Comparison of ENCODE assay signal across 9 cellular contexts in genomic region chr2:9779572-9780264, GRCh38.
A peak's percentile ranks its signal among the peaks of the same experiment; 100 is the strongest.
DNase-seq lines count a peak whose midpoint lies in the region; ATAC-seq and TF ChIP-seq lines count a peak whose summit lies in the region.
"Had no signal": no experiment of that assay in that cellular context is flagged by ENCODE, and none has a peak within 500 bp of the region (broad histone marks: within the 10 kb centered on the region; RNA-seq: fewer than 3 reads in every experiment).

No MANE protein-coding gene starts in this region.

- H3K27ac Mint-ChIP-seq in CD8-positive, alpha-beta T cell, result peak overlapping the region; percentile 86
- peak overlapping the region; percentile 88 to 95 (median 94) for H3K27ac Mint-ChIP-seq in immature natural killer cell
- H3K27ac Mint-ChIP-seq in WTC11, result no peak overlapping the region

- ATAC-seq in CD8-positive, alpha-beta T cell, result peak; percentile 60
- peak; percentile 58 for ATAC-seq in HG02798 (IDR thresholded peaks at IDR 0.05; ENCODE audit: poor library complexity, unreplicated experiment)
- ATAC-seq in WTC11, result no peak

- no peak for TF ChIP-seq CTCF in CD8-positive, alpha-beta T cell (IDR thresholded peaks at IDR 0.05)
- no peak for TF ChIP-seq CTCF in WTC11 (IDR thresholded peaks at IDR 0.05)
- TF ChIP-seq CTCF in GM10266 (IDR thresholded peaks at IDR 0.05; ENCODE audit: control insufficient read depth, insufficient read depth, low read depth, missing control alignments), result no peak

- no peaks in the 10 kb centered on the region for H3K9me3 Mint-ChIP-seq in CD8-positive, alpha-beta T cell
- H3K9me3 Mint-ChIP-seq in immature natural killer cell, result no peaks in the 10 kb centered on the region
- no peaks in the 10 kb centered on the region; the same call in 1 of the 2 replicates for H3K9me3 Mint-ChIP-seq in WTC11

- CTCF ChIA-PET in CD8-positive, alpha-beta T cell (lab: Charles Lee), result no interaction called here
- CTCF ChIA-PET in WTC11 (lab: Charles Lee), result interaction anchor here (1.1 to 3.9 kb wide), 4 partner anchors 11 to 21 kb away, joined by 3 to 39 read pairs (median 12); no protein-coding TSS in a partner anchor

- peak overlapping the region; percentile 16 for H3K4me3 ChIP-seq in CD8-positive, alpha-beta T cell (ENCODE audit: low read depth, low read length)
- no peak overlapping the region for H3K4me3 ChIP-seq in SJCRH30
- H3K4me3 ChIP-seq: breast epithelium had no signal

- H3K36me3 ChIP-seq in CD8-positive, alpha-beta T cell (ENCODE audit: insufficient read depth, low read length), result no peaks in the 10 kb centered on the region
- H3K36me3 ChIP-seq in SJCRH30, result no peaks in the 10 kb centered on the region
- H3K36me3 ChIP-seq: breast epithelium had no signal

- POLR2A ChIA-PET in CD8-positive, alpha-beta T cell (lab: Charles Lee), result no interaction called here
- POLR2A ChIA-PET in WTC11 (lab: Charles Lee), result no interaction called here

- H3K4me3 Mint-ChIP-seq in CD8-positive, alpha-beta T cell, result peak overlapping the region; percentile 35
- peak overlapping the region; percentile 78 to 93 (median 84) for H3K4me3 Mint-ChIP-seq in immature natural killer cell
- H3K4me3 Mint-ChIP-seq in WTC11, result no peak overlapping the region

- peak in 6 of 7 experiments; percentile 24 to 64 (median 36) for DNase-seq in CD8-positive, alpha-beta T cell
- DNase-seq in activated CD4-positive, alpha-beta T cell treated with anti-CD3 and anti-CD28 coated beads, Interleukin-2, amount 50 U/mL, for 1 hour, result peak; percentile 41
- DNase-seq in immature natural killer cell (peak; percentile 40 to 56 (median 49)), SJCRH30 (no peak), WTC11 (ENCODE audit: low spot score) (no peak), SW480 (ENCODE audit: low spot score) (no peak), GM10266 (ENCODE audit: extremely low spot score) (no peak)

- H3K27me3 Mint-ChIP-seq in CD8-positive, alpha-beta T cell (ENCODE audit: low read depth), result no peaks in the 10 kb centered on the region
- peaks cover 2 to 9% (median 6%) of the 10 kb centered on the region in 3 donors for H3K27me3 Mint-ChIP-seq in immature natural killer cell (ENCODE audit: low read depth in 3 of 3)
- no peaks in the 10 kb centered on the region; the same call in 1 of the 2 replicates for H3K27me3 Mint-ChIP-seq in WTC11 (ENCODE audit: low read depth)

- H3K9me3 ChIP-seq in CD8-positive, alpha-beta T cell (ENCODE audit: low read length), result no peaks in the 10 kb centered on the region
- no peaks in the 10 kb centered on the region; the same call in 1 of the 2 replicates for H3K9me3 ChIP-seq in SJCRH30 (replicated peaks)
- H3K9me3 ChIP-seq: breast epithelium had no signal

- intact Hi-C loops in CD8-positive, alpha-beta T cell (cut with DNase I, micrococcal nuclease), result loop anchor here in 1 of 2 experiments (10.0 kb wide), 1 partner anchor 225 kb away; the partner anchor contains the start of gene ADAM17

- H3K27me3 ChIP-seq in CD8-positive, alpha-beta T cell (ENCODE audit: insufficient read depth, low read length), result no peaks in the 10 kb centered on the region
- peaks cover 3% of the 10 kb centered on the region; the same call in 1 of the 2 replicates for H3K27me3 ChIP-seq in SJCRH30
- H3K27me3 ChIP-seq: breast epithelium had no signal

- peaks cover 37% of the 10 kb centered on the region for H3K4me1 Mint-ChIP-seq in CD8-positive, alpha-beta T cell (ENCODE audit: low read depth)
- H3K4me1 Mint-ChIP-seq in immature natural killer cell (peaks cover 36 to 46% of the 10 kb centered on the region in 2 donors), WTC11 (no peaks in the 10 kb centered on the region)

- H3K4me1 ChIP-seq in CD8-positive, alpha-beta T cell (ENCODE audit: insufficient read depth, low read length), result peaks cover 26% of the 10 kb centered on the region
- 0 out of 2 replicates have a peak, but pooled peaks cover 4% of the 10 kb centered on the region for H3K4me1 ChIP-seq in SJCRH30

- H3K36me3 Mint-ChIP-seq in CD8-positive, alpha-beta T cell, result no peaks in the 10 kb centered on the region
- H3K36me3 Mint-ChIP-seq in immature natural killer cell, result no peaks in the 10 kb centered on the region
- H3K36me3 Mint-ChIP-seq in WTC11, result no peaks in the 10 kb centered on the region

- H3K27ac ChIP-seq in CD8-positive, alpha-beta T cell (ENCODE audit: low read depth, low read length), result no peak overlapping the region
- no peak overlapping the region for H3K27ac ChIP-seq in SJCRH30
- H3K27ac ChIP-seq: breast epithelium had no signal

TF ChIP-seq in WTC11, 78 proteins besides CTCF, POLR2A, EP300 and RAD21:
- TF ChIP-seq ZNF121 (CRISPR knock-in tag; IDR thresholded peaks at IDR 0.05) (no peak), ATF1 (CRISPR knock-in tag; IDR thresholded peaks at IDR 0.05) (no peak)
TF ChIP-seq in WTC11: peak in this region for 0.

Comparison
In these comparisons a context has a peak if more than half of its experiments do, and no peak if none do; other contexts are left out.
1. DNase-seq: peak in CD8-positive, alpha-beta T cell (6 of 7), activated CD4-positive, alpha-beta T cell treated with anti-CD3 and anti-CD28 coated beads, Interleukin-2, amount 50 U/mL, for 1 hour (single experiment) and immature natural killer cell (3 of 3); none in SJCRH30 (0 of 2), WTC11 (single experiment), SW480 (single experiment) and GM10266 (single experiment).